Comparison of ENCODE assay signal across 8 cellular contexts in genomic region chr2:135709992-135710391, GRCh38. TPM values are rescaled to one million over a fixed set of nuclear protein-coding genes. Genes with fewer than 3 reads are reported as not detected.
DNase-seq lines count a peak whose midpoint lies in the region; ATAC-seq and TF ChIP-seq lines count a peak whose summit lies in the region.

No MANE protein-coding gene starts in this region.

- peaks cover 14% of the 10 kb centered on the region for H3K36me3 Mint-ChIP-seq in effector memory CD8-positive, alpha-beta T cell (ENCODE audit: insufficient read depth)

- peak; percentile 73 for ATAC-seq in effector memory CD8-positive, alpha-beta T cell (replicated peaks)
- ATAC-seq in mucosa of descending colon (peak; percentile 73), HG03520 (IDR thresholded peaks at IDR 0.05; ENCODE audit: unreplicated experiment) (no peak)

- peaks cover 1 to 5% of the 10 kb centered on the region in 2 donors for H3K4me1 Mint-ChIP-seq in effector memory CD8-positive, alpha-beta T cell (ENCODE audit: low read depth in 2 of 2)

- H3K4me3 Mint-ChIP-seq in effector memory CD8-positive, alpha-beta T cell = no peak overlapping the region

- intact Hi-C loops in mucosa of descending colon (cut with DNase I, micrococcal nuclease) = loop anchor here (10.0 kb wide), 1 partner anchor 705 kb away; no protein-coding TSS in a partner anchor

- H3K4me1 ChIP-seq in mucosa of descending colon (ENCODE audit: low read depth) = no peaks in the 10 kb centered on the region

- TF ChIP-seq CTCF in mucosa of descending colon (IDR thresholded peaks at IDR 0.05) = peak; percentile 77

- in situ Hi-C loops in Caki2 (cut with HindIII; ENCODE audit: low pct_unique_long_range_greater_than_20kb, low sequenced_read_pairs) = no loop called here

- no peak overlapping the region for H3K4me3 ChIP-seq in mucosa of descending colon

- H3K9me3 Mint-ChIP-seq in effector memory CD8-positive, alpha-beta T cell = no peaks in the 10 kb centered on the region

- H3K9me3 ChIP-seq in mucosa of descending colon = no peaks in the 10 kb centered on the region

- H3K36me3 ChIP-seq in mucosa of descending colon (ENCODE audit: low read depth) = no peaks in the 10 kb centered on the region

- no peaks in the 10 kb centered on the region for H3K27me3 Mint-ChIP-seq in effector memory CD8-positive, alpha-beta T cell

- DNase-seq in Caki2 (ENCODE audit: low read depth) (peak; percentile 16), GOT3 (lab: John Stamatoyannopoulos, UW) (peak; percentile 3), NCI-H446 (lab: John Stamatoyannopoulos, UW) (peak; percentile 25 to 56), mucosa of descending colon (peak in 2 of 3 donors; percentile 65 to 67)
- peak; percentile 89 for DNase-seq in activated CD8-positive, alpha-beta memory T cell treated with anti-CD3 and anti-CD28 coated beads for 24 hours
- peak; percentile 61 to 75 (median 63) for DNase-seq in effector memory CD8-positive, alpha-beta T cell
- peak; percentile 33 to 51 for DNase-seq in stimulated activated CD8-positive, alpha-beta memory T cell treated with anti-CD3 and anti-CD28 coated beads, Interleukin-4, amount 100 ng/mL, for 4 hours (ENCODE audit: low read depth in 2 of 2, low spot score in 1 of 2)

- no peak overlapping the region for H3K27ac Mint-ChIP-seq in effector memory CD8-positive, alpha-beta T cell

RNA-seq across cellular contexts. Expression of gene UBXN4, which starts 31.7 kb away (rescaled TPM):
- 36.8 and 41.1 TPM in 2 replicates for total RNA-seq in Caki2 (2014; rRNA removed; shearing (Covaris generic); ENCODE audit: low replicate concordance)
- total RNA-seq in mucosa of descending colon = 100 to 1,000 TPM in 1 of 3 donors, 10 to 100 TPM in 2; 87.8 to 110 (median 94.9) TPM

Comparison
In these comparisons a context has a peak if more than half of its experiments do, and no peak if none do; other contexts are left out.
1. DNase-seq: peak in every context shown above with its lines; median percentile 89 in activated CD8-positive, alpha-beta memory T cell treated with anti-CD3 and anti-CD28 coated beads for 24 hours; 66 in mucosa of descending colon; 63 in effector memory CD8-positive, alpha-beta T cell; 42 in stimulated activated CD8-positive, alpha-beta memory T cell treated with anti-CD3 and anti-CD28 coated beads, Interleukin-4, amount 100 ng/mL, for 4 hours; 40 in NCI-H446; 16 in Caki2; 3 in GOT3.